2 cellular contexts compared by ENCODE assay signal in genomic region chr11:69352715-69353325, GRCh38.
A peak's percentile ranks its signal among the peaks of the same experiment; 100 is the strongest.
TF ChIP-seq lines count a peak whose summit lies in the region.

No MANE protein-coding gene starts in this region.

TF ChIP-seq in HCT116, 20 proteins besides CTCF, POLR2A, EP300 and RAD21 (continued from another document):
- TF ChIP-seq TCF7L2 (IDR thresholded peaks at IDR 0.05; ENCODE audit: borderline replicate concordance, extremely low read depth, insufficient read depth, insufficient read length) (no peak), REST (IDR thresholded peaks at IDR 0.05; ENCODE audit: low read depth) (no peak), EZH2phosphoT487 (IDR thresholded peaks at IDR 0.05; ENCODE audit: borderline replicate concordance) (no peak), SRF (IDR thresholded peaks at IDR 0.05; ENCODE audit: low read depth) (no peak), JUND (IDR thresholded peaks at IDR 0.05) (peak; percentile 64), ZNF274 (IDR thresholded peaks at IDR 0.05; ENCODE audit: low read depth, low read length) (no peak), SIN3A (IDR thresholded peaks at IDR 0.05; ENCODE audit: low read depth) (no peak), ZFX (IDR thresholded peaks at IDR 0.05) (no peak), ATF3 (IDR thresholded peaks at IDR 0.05) (no peak), CBX3 (IDR thresholded peaks at IDR 0.05; ENCODE audit: low read depth) (no peak; the same call in none of the 2 replicates), FOSL1 (IDR thresholded peaks at IDR 0.05; ENCODE audit: low read depth) (peak; percentile 78), ZBTB33 (IDR thresholded peaks at IDR 0.05; ENCODE audit: extremely low read depth, insufficient replicate concordance, low read length) (no peak), YY1 (IDR thresholded peaks at IDR 0.05; ENCODE audit: extremely low read depth, insufficient replicate concordance, low read depth, low read length) (no peak), POLR2AphosphoS5 (IDR thresholded peaks at IDR 0.05; ENCODE audit: low read depth, low read length) (no peak; the same call in 1 of the 2 replicates), EZH2 (IDR thresholded peaks at IDR 0.05) (no peak)

TF ChIP-seq in SK-N-SH, 30 proteins besides CTCF, POLR2A, EP300 and RAD21 (continued from another document):
- no peak; the same call in 1 of the 2 replicates for TF ChIP-seq REST (IDR thresholded peaks at IDR 0.05; ENCODE audit: low read depth, low read length)
- no peak for TF ChIP-seq GATA2 (CRISPR knock-in tag; IDR thresholded peaks at IDR 0.05)
- TF ChIP-seq PBX3 (IDR thresholded peaks at IDR 0.05), result peak; percentile 36; the same call in 1 of the 2 replicates
- peak; percentile 66; the same call in 1 of the 2 replicates for TF ChIP-seq FOSL2 (IDR thresholded peaks at IDR 0.05; ENCODE audit: borderline replicate concordance, low read depth)
- no peak for TF ChIP-seq GABPA (IDR thresholded peaks at IDR 0.05; ENCODE audit: low read depth)
- TF ChIP-seq MXI1 (IDR thresholded peaks at IDR 0.05; ENCODE audit: low read depth, low read length), result no peak
- TF ChIP-seq ZBTB33 (IDR thresholded peaks at IDR 0.05; ENCODE audit: borderline replicate concordance, low read depth), result no peak
- TF ChIP-seq MAX (IDR thresholded peaks at IDR 0.05; ENCODE audit: low read depth), result 0 out of 2 replicates have a peak, but pooled peaks have one; percentile 34
- no peak for TF ChIP-seq TEAD4 (IDR thresholded peaks at IDR 0.05; ENCODE audit: borderline replicate concordance, insufficient read depth)
- TF ChIP-seq NRF1 (IDR thresholded peaks at IDR 0.05; ENCODE audit: low read depth, low read length), result no peak
- peak; percentile 21; the same call in 1 of the 2 replicates for TF ChIP-seq NFIC (IDR thresholded peaks at IDR 0.05; ENCODE audit: borderline replicate concordance)
- no peak for TF ChIP-seq USF1 (IDR thresholded peaks at IDR 0.05; ENCODE audit: borderline replicate concordance, low read depth)
- no peak for TF ChIP-seq RCOR1 (IDR thresholded peaks at IDR 0.05; ENCODE audit: low read length)
- no peak for TF ChIP-seq SIN3A (IDR thresholded peaks at IDR 0.05; ENCODE audit: borderline replicate concordance, low read depth, low read length)
- TF ChIP-seq YY1 (IDR thresholded peaks at IDR 0.05; ENCODE audit: low read depth), result no peak
- no peak for TF ChIP-seq EZH2phosphoT487 (IDR thresholded peaks at IDR 0.05; ENCODE audit: borderline replicate concordance, low read depth)
- no peak for TF ChIP-seq FOXM1 (IDR thresholded peaks at IDR 0.05; ENCODE audit: low read depth)
- no peak; the same call in 1 of the 2 replicates for TF ChIP-seq RXRA (IDR thresholded peaks at IDR 0.05; ENCODE audit: borderline replicate concordance, low read depth)
- peak; percentile 29; the same call in 1 of the 2 replicates for TF ChIP-seq POLR2AphosphoS5 (IDR thresholded peaks at IDR 0.05; ENCODE audit: low read depth, low read length)
- TF ChIP-seq TCF12 (IDR thresholded peaks at IDR 0.05), result peak; percentile 77; the same call in 1 of the 2 replicates
- peak; percentile 49 for TF ChIP-seq JUND (IDR thresholded peaks at IDR 0.05)
- TF ChIP-seq CHD2 (IDR thresholded peaks at IDR 0.05; ENCODE audit: low read length, partially characterized antibody), result no peak
